8 cellular contexts compared by ENCODE assay signal in genomic region chr6:41682966-41683459, GRCh38. TPM values are rescaled to one million over a fixed set of nuclear protein-coding genes. Genes with fewer than 3 reads are reported as not detected.
DNase-seq lines count a peak whose midpoint lies in the region; ATAC-seq and TF ChIP-seq lines count a peak whose summit lies in the region.

No MANE protein-coding gene starts in this region.

- no peak overlapping the region for H3K23ac ChIP-seq in trophoblast cell (ENCODE audit: low read length)

- H3K18ac ChIP-seq in trophoblast cell (ENCODE audit: low read length): no peak overlapping the region

- peak overlapping the region; percentile 9 for H2BK120ac ChIP-seq in trophoblast cell (ENCODE audit: insufficient read depth, low read length, poor library complexity)

- peak overlapping the region; percentile 81 for H4K91ac ChIP-seq in trophoblast cell (ENCODE audit: low read depth, low read length)

- peak overlapping the region; percentile 92 for H2AK5ac ChIP-seq in trophoblast cell (ENCODE audit: low read length)

- TF ChIP-seq CTCF in Calu3 (IDR thresholded peaks at IDR 0.05; ENCODE audit: unreplicated experiment) (no peak), Peyer's patch (IDR thresholded peaks at IDR 0.05) (no peak), fibroblast of the aortic adventitia (IDR thresholded peaks at IDR 0.05; ENCODE audit: insufficient read depth, low read length) (no peak)

- ATAC-seq in GM21786 (IDR thresholded peaks at IDR 0.05; ENCODE audit: unreplicated experiment) (no peak), GM21367 (IDR thresholded peaks at IDR 0.05; ENCODE audit: unreplicated experiment) (no peak)

- H3K27me3 ChIP-seq in Peyer's patch (no peaks in the 10 kb centered on the region), trophoblast cell (ENCODE audit: insufficient read depth, low read length) (no peaks in the 10 kb centered on the region)

- no peaks in the 10 kb centered on the region for H3K79me2 ChIP-seq in trophoblast cell (ENCODE audit: control insufficient read depth, insufficient read depth, low read length, poor library complexity)

- peak overlapping the region; percentile 28 for H3K4ac ChIP-seq in trophoblast cell (ENCODE audit: low read depth, low read length)

- peak overlapping the region; percentile 32 for H2AFZ ChIP-seq in trophoblast cell (ENCODE audit: insufficient read depth, low read length, poor library complexity)

- H3K4me1 ChIP-seq in Peyer's patch (peaks cover 0 to 20% (median 11%) of the 10 kb centered on the region in 4 donors), trophoblast cell (ENCODE audit: control insufficient read depth in 1 of 2, insufficient read depth in 2 of 2, low read length in 2 of 2) (peaks cover 9 to 17% of the 10 kb centered on the region in 2 experiments)

- no peak overlapping the region for H3K9ac ChIP-seq in trophoblast cell (ENCODE audit: low read length)

- no peak overlapping the region for H2BK5ac ChIP-seq in trophoblast cell (ENCODE audit: low read depth, low read length, poor library complexity)

- peak overlapping the region; percentile 68 for H3K4me3 Mint-ChIP-seq in Calu3 (ENCODE audit: low read depth, unreplicated experiment)

- H3K14ac ChIP-seq in trophoblast cell (ENCODE audit: low read length): no peak overlapping the region

- peak overlapping the region; percentile 63 for H3K4me2 ChIP-seq in trophoblast cell (ENCODE audit: low read length)

- H3K4me3 ChIP-seq in Peyer's patch (peak overlapping the region; percentile 25 to 57 (median 44)), fibroblast of the aortic adventitia (ENCODE audit: low read depth, low read length) (peak overlapping the region; percentile 42), trophoblast cell (ENCODE audit: low read depth, low read length) (no peak overlapping the region)

- no CpG with 5 or more reads among the region's 30 CpGs for WGBS in trophoblast cell (ENCODE audit: extremely low coverage, insufficient coverage, insufficient read length)

- no peak for TF ChIP-seq POLR2A in Peyer's patch (IDR thresholded peaks at IDR 0.05)

- no peak overlapping the region for H3K27ac Mint-ChIP-seq in Calu3 (ENCODE audit: unreplicated experiment)

- peak overlapping the region; percentile 64 for H4K8ac ChIP-seq in trophoblast cell (ENCODE audit: low read depth, low read length)

- H3K4me1 Mint-ChIP-seq in Calu3 (ENCODE audit: low read depth, unreplicated experiment): no peaks in the 10 kb centered on the region

- peaks cover 11% of the 10 kb centered on the region for H3K79me1 ChIP-seq in trophoblast cell (ENCODE audit: low read length)

- no peak for DNase-seq in Calu3
- DNase-seq in Peyer's patch: no peak
- peak; percentile 21 for DNase-seq in fibroblast of the aortic adventitia (ENCODE audit: low read depth)
- no peak for DNase-seq in trophoblast cell
- no peak for DNase-seq in SIG-M5 (lab: John Stamatoyannopoulos, UW)
- DNase-seq in Ammon's horn (ENCODE audit: low spot score): no peak

- peak overlapping the region; percentile 70 for H2BK12ac ChIP-seq in trophoblast cell (ENCODE audit: low read length)

- no peaks in the 10 kb centered on the region for H3K9me3 Mint-ChIP-seq in Calu3 (ENCODE audit: low read depth, unreplicated experiment)

- H3K36me3 ChIP-seq in Peyer's patch (peaks cover 0 to 34% (median 0%) of the 10 kb centered on the region in 3 donors), trophoblast cell (ENCODE audit: control insufficient read depth in 1 of 2, insufficient read depth in 2 of 2, low read length in 2 of 2) (peaks cover 12 to 16% of the 10 kb centered on the region in 2 experiments)

- no peaks in the 10 kb centered on the region for H3K27me3 Mint-ChIP-seq in Calu3 (ENCODE audit: unreplicated experiment)

- peaks cover 7% of the 10 kb centered on the region for H3K36me3 Mint-ChIP-seq in Calu3 (ENCODE audit: insufficient read depth, unreplicated experiment)

- intact Hi-C loops in Calu3 (cut with micrococcal nuclease; ENCODE audit: unreplicated experiment): loop anchor here (1.0 kb wide), 3 partner anchors 80 to 314 kb away; no protein-coding TSS in a partner anchor

- no peak overlapping the region for H4K12ac ChIP-seq in trophoblast cell (ENCODE audit: low read depth, low read length)

- no TSS peak for BruUV-seq in Calu3 (replicated peaks; lab: Mats Ljungman, UMichigan)

- CTCF ChIA-PET in Calu3 (lab: Charles Lee): interaction anchor here (0.6 to 1.9 kb wide), 11 partner anchors 11 to 426 kb away, joined by 3 to 18 read pairs (median 4); no protein-coding TSS in a partner anchor

- no peaks in the 10 kb centered on the region for H3K9me3 ChIP-seq in Peyer's patch
- peaks cover 2% of the 10 kb centered on the region for H3K9me3 ChIP-seq in trophoblast cell (ENCODE audit: insufficient read depth, low read depth, low read length)

- peak overlapping the region; percentile 23 to 62 (median 39) for H3K27ac ChIP-seq in Peyer's patch
- H3K27ac ChIP-seq in trophoblast cell (ENCODE audit: low read depth, low read length): no peak overlapping the region

RNA-seq across cellular contexts. Expression of gene MDFI, which starts 44.7 kb away (rescaled TPM):
- 19.7 and 23.9 TPM in 2 replicates for total RNA-seq in Calu3 (2022)
- 1 to 10 TPM in 2 of 4 donors, under 1 TPM in 1, not detected in 1; 0.94 to 2.6 (median 2.4) TPM for total RNA-seq in Peyer's patch
- 0.09 TPM in 1 of 2 replicates, not detected in the other for total RNA-seq in fibroblast of the aortic adventitia (ENCODE audit: low replicate concordance)
- 206 and 208 TPM in 2 replicates for polyA plus RNA-seq in trophoblast cell (2013)

RNA-seq across cellular contexts. Expression of gene TFEB, which starts 52.4 kb away (rescaled TPM):
- total RNA-seq in Calu3 (2022) (4.4 and 6.6 TPM in 2 replicates), Peyer's patch (10 to 100 TPM; 17.6 to 47.9 (median 22.9) TPM), fibroblast of the aortic adventitia (ENCODE audit: low replicate concordance) (5.1 and 6.8 TPM in 2 replicates)
- polyA plus RNA-seq in trophoblast cell (2013): 25.4 and 27.9 TPM in 2 replicates
